In genomic region chr10:22714524-22715289, GRCh38 we compare ENCODE assay signal across 8 cellular contexts. TPM values are rescaled to one million over a fixed set of nuclear protein-coding genes. Genes with fewer than 3 reads are reported as not detected.
DNase-seq lines count a peak whose midpoint lies in the region; ATAC-seq and TF ChIP-seq lines count a peak whose summit lies in the region.

PIP4K2A (minus strand) TSS chr10:22714578; CDS start chr10:22714326, 252 bp downstream.

- H3K9me3 Mint-ChIP-seq in endothelial cell (ENCODE audit: unreplicated experiment), result no peaks in the 10 kb centered on the region
- no peaks in the 10 kb centered on the region for H3K9me3 Mint-ChIP-seq in mesothelial cell of epicardium

- TF ChIP-seq CTCF in AG04449 (IDR thresholded peaks at IDR 0.05; ENCODE audit: insufficient read depth, low read length, missing control alignments) (no peak), endothelial cell (IDR thresholded peaks at IDR 0.05; ENCODE audit: unreplicated experiment) (no peak), mesothelial cell of epicardium (IDR thresholded peaks at IDR 0.05; ENCODE audit: unreplicated experiment) (no peak)

- peaks cover 5% of the 10 kb centered on the region for H3K36me3 Mint-ChIP-seq in endothelial cell (ENCODE audit: low read depth, unreplicated experiment)
- no peaks in the 10 kb centered on the region for H3K36me3 Mint-ChIP-seq in mesothelial cell of epicardium

- peaks cover 32% of the 10 kb centered on the region for H3K4me1 Mint-ChIP-seq in endothelial cell (ENCODE audit: unreplicated experiment)
- peaks cover 27% of the 10 kb centered on the region for H3K4me1 Mint-ChIP-seq in mesothelial cell of epicardium

- peak; percentile 52 for ATAC-seq in GM18517 (IDR thresholded peaks at IDR 0.05; ENCODE audit: unreplicated experiment)
- peak; percentile 62 for ATAC-seq in HG03025 (IDR thresholded peaks at IDR 0.05; ENCODE audit: low FRiP score, unreplicated experiment)

- DNase-seq in AG04449 (ENCODE audit: low read depth, low spot score) (no peak), NCI-H774 (lab: John Stamatoyannopoulos, UW) (peak; percentile 80), endothelial cell (ENCODE audit: low spot score) (peak; percentile 78), mesothelial cell of epicardium (ENCODE audit: low spot score in 2 of 2, unreplicated experiment in 2 of 2) (peak; percentile 54 to 76)
- peak; percentile 88 for DNase-seq in activated CD8-positive, alpha-beta memory T cell treated with anti-CD3 and anti-CD28 coated beads, Interleukin-2, amount 50 U/mL, for 48 hours
- peak; percentile 59 for DNase-seq in stimulated activated CD8-positive, alpha-beta memory T cell treated with anti-CD3 and anti-CD28 coated beads, Interleukin-15, amount 100 ng/mL, for 24 hours (ENCODE audit: low read depth)

- peak within 1 kb of the TSS; percentile 93 for H3K4me3 ChIP-seq in AG04449 (ENCODE audit: low read depth, low read length)

- POLR2A ChIA-PET in AG04449 (lab: Yijun Ruan, JAX), result no interaction called here

- CTCF ChIA-PET in AG04449 (lab: Yijun Ruan, JAX), result no interaction called here

- H3K27me3 Mint-ChIP-seq in endothelial cell (ENCODE audit: unreplicated experiment) (peaks cover 9% of the 10 kb centered on the region), mesothelial cell of epicardium (ENCODE audit: low read depth) (no peaks in the 10 kb centered on the region)

- peak within 1 kb of the TSS; percentile 38 for H3K27ac Mint-ChIP-seq in endothelial cell (ENCODE audit: unreplicated experiment)
- H3K27ac Mint-ChIP-seq in mesothelial cell of epicardium, result peak within 1 kb of the TSS; percentile 47

- peak within 1 kb of the TSS; percentile 97 for H3K4me3 Mint-ChIP-seq in endothelial cell (ENCODE audit: unreplicated experiment)
- H3K4me3 Mint-ChIP-seq in mesothelial cell of epicardium, result peak within 1 kb of the TSS; percentile 76

RNA-seq across cellular contexts. Expression of gene PIP4K2A, which starts in this region (rescaled TPM):
- total RNA-seq in endothelial cell (ENCODE audit: unreplicated experiment) (110 TPM), mesothelial cell of epicardium (33.6 to 37.6 TPM (median 34.9 TPM) in 3 replicates)
